In the genomic region with DNA sequence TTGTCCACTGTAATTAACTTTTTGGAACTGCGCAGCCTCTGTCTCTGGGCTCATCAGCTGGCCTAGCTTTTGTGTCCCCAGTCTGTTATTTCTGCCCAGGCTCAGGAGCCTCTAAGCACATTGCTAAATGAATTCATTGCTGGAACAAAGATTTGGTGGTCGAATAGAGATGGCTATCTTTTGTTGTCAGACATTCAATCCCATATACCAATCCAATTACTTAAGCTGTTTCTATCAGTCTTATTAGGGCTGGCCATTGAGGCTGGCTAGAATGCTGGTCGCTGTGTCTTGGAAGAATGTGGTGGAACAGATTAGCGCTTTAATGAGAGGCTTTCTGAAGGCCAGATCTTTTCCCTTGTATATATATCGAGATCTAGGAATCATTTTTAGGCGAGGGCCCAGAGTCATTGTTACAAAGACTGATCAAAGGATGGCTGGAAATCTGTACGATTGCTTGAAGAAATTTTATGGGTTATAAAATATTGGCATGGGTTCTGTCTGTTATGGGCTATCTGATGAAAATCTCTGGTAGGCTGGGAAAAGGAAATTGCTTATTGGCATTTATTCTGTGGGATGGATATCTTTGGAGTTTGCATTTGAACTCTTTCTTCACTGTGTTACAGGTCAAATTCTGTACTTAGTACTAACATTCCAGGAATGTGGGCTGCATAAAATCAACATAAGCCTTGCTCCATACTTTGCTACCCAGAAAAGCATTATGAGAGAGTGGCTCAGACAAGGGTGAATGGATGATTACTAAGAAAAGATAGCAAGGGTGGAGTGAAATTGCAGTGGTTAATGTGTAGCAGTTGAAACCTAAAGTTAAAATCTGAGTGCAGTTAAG, we compare ENCODE assay signal across 13 cellular contexts. TPM values are rescaled to one million over a fixed set of nuclear protein-coding genes. Genes with fewer than 3 reads are reported as not detected.
DNase-seq lines count a peak whose midpoint lies in the region; TF ChIP-seq lines count a peak whose summit lies in the region.
"Had no signal": no experiment of that assay in that cellular context is flagged by ENCODE, and none has a peak within 500 bp of the region (broad histone marks: within the 10 kb centered on the region; RNA-seq: fewer than 3 reads in every experiment).

No MANE protein-coding gene starts in this region.

- no peaks in the 10 kb centered on the region for H3K9me2 ChIP-seq in PC-9 (ENCODE audit: insufficient read depth)

- peaks cover 12% of the 10 kb centered on the region for H3K4me1 Mint-ChIP-seq in nephron

- H3F3A ChIP-seq in PC-9 (ENCODE audit: insufficient read depth, low read depth): peaks cover 33% of the 10 kb centered on the region

- no peaks in the 10 kb centered on the region for H3K9me3 ChIP-seq in PC-9 (ENCODE audit: insufficient read depth, low read depth)
- H3K9me3 ChIP-seq: gastroesophageal sphincter had no signal

- CTCF ChIA-PET in PC-9 (lab: Charles Lee): no interaction called here

- H3K4me3 ChIP-seq in PC-9: 0 out of 2 replicates have a peak overlapping the region, but pooled peaks have one; percentile 0
- H3K4me3 ChIP-seq: gastroesophageal sphincter had no signal

- peak overlapping the region; percentile 35 for H3K4me2 ChIP-seq in PC-9

- H3K36me3 Mint-ChIP-seq in nephron (ENCODE audit: low read depth): no peaks in the 10 kb centered on the region

- peaks cover 47% of the 10 kb centered on the region for H3K4me1 ChIP-seq in PC-9 (replicated peaks; ENCODE audit: insufficient read depth)
- H3K4me1 ChIP-seq: gastroesophageal sphincter had no signal

- H3K27ac ChIP-seq in PC-9 (peak overlapping the region; percentile 57), epithelial cell of prostate (peak overlapping the region; percentile 21)
- H3K27ac ChIP-seq: C4-2B, gastroesophageal sphincter had no signal

- TF ChIP-seq CTCF in PC-9 (conservative IDR thresholded peaks at IDR 0.05): no peak
- no peak for TF ChIP-seq CTCF in nephron (IDR thresholded peaks at IDR 0.05; ENCODE audit: unreplicated experiment in 3 of 3)
- TF ChIP-seq CTCF in GM20000 (IDR thresholded peaks at IDR 0.05; ENCODE audit: extremely low read depth, missing control alignments): no peak

- H3K36me3 ChIP-seq in PC-9 (ENCODE audit: low read depth): no peaks in the 10 kb centered on the region
- H3K36me3 ChIP-seq: gastroesophageal sphincter had no signal

- DNase-seq in AG20443 (ENCODE audit: low spot score) (peak; percentile 46), PC-9 (peak in 1 of 2 experiments; percentile 79), epithelial cell of prostate (ENCODE audit: low read depth, low spot score) (no peak), SIG-M5 treated with dmso at 0.1 percent for 504 hours (lab: John Stamatoyannopoulos, UW; ENCODE audit: unreplicated experiment) (no peak), GM20000 (ENCODE audit: low spot score) (no peak), MV-4-11 (lab: John Stamatoyannopoulos, UW) (no peak)
- no peak for DNase-seq in effector CD4-positive, alpha-beta T cell
- DNase-seq: aorta, NCI-H1694 treated with DMSO at 0.1 percent for 48 hours had no signal

- H3K4me3 Mint-ChIP-seq in nephron: no peak overlapping the region
- H3K4me3 Mint-ChIP-seq: T-helper 2 cell treated with Interferon-gamma antibody and Interleukin-4, amounts not matched to agents 5 μg/mL and 100 μg/mL, for 36 hours had no signal

- H3K9me3 Mint-ChIP-seq in nephron: peaks cover 3% of the 10 kb centered on the region

- H3K27ac Mint-ChIP-seq in nephron: peak overlapping the region; percentile 82 to 93 (median 83)
- H3K27ac Mint-ChIP-seq: T-helper 2 cell treated with Interferon-gamma antibody and Interleukin-4, amounts not matched to agents 5 μg/mL and 100 μg/mL, for 36 hours had no signal

- H4K20me1 ChIP-seq in PC-9 (ENCODE audit: insufficient read depth): no peaks in the 10 kb centered on the region

- no peaks in the 10 kb centered on the region for H3K27me3 Mint-ChIP-seq in nephron (ENCODE audit: low read depth)

- H3K79me2 ChIP-seq in PC-9 (ENCODE audit: low read depth): no peaks in the 10 kb centered on the region

- H2AFZ ChIP-seq in PC-9: no peak overlapping the region

- no TSS peak for BruUV-seq in PC-9 (replicated peaks; lab: Mats Ljungman, UMichigan)

- no peaks in the 10 kb centered on the region for H3K27me3 ChIP-seq in PC-9 (ENCODE audit: insufficient read depth, low read depth)
- H3K27me3 ChIP-seq: gastroesophageal sphincter had no signal

- intact Hi-C loops in PC-9 (cut with micrococcal nuclease; ENCODE audit: unreplicated experiment): loop anchor here (5.0 to 10.0 kb wide), 2 partner anchors 154 to 296 kb away; no protein-coding TSS in a partner anchor

- POLR2A ChIA-PET in PC-9 (lab: Charles Lee; ENCODE audit: unreplicated experiment): no interaction called here

RNA-seq across cellular contexts. Expression of a gene that starts 34.8 kb away (rescaled TPM):
- 42.9 and 51.5 TPM in 2 replicates for total RNA-seq in PC-9 (2021)
